Comparison of ENCODE assay signal across 11 cellular contexts in genomic region chr10:43404675-43405221, GRCh38. TPM values are rescaled to one million over a fixed set of nuclear protein-coding genes. Genes with fewer than 3 reads are reported as not detected.
DNase-seq lines count a peak whose midpoint lies in the region; ATAC-seq and TF ChIP-seq lines count a peak whose summit lies in the region.
"Had no signal": no experiment of that assay in that cellular context is flagged by ENCODE, and none has a peak within 500 bp of the region (broad histone marks: within the 10 kb centered on the region; RNA-seq: fewer than 3 reads in every experiment).

No MANE protein-coding gene starts in this region.

- peaks cover 62% of the 10 kb centered on the region for H3K4me1 ChIP-seq in CD4-positive, alpha-beta memory T cell (ENCODE audit: insufficient read depth, low read length)
- peaks cover 62% of the 10 kb centered on the region for H3K4me1 ChIP-seq in mononuclear cell (ENCODE audit: insufficient read depth, low read length)

- H3K4me3 Mint-ChIP-seq in CD4-positive, alpha-beta memory T cell: peak overlapping the region; percentile 85 to 100 (median 94)
- peak overlapping the region; percentile 70 for H3K4me3 Mint-ChIP-seq in HFFc6
- H3K4me3 Mint-ChIP-seq in activated CD8-positive, alpha-beta T cell treated with anti-CD3 and anti-CD28 coated beads, Interleukin-2, amount 10 ng/mL, durations not matched to agents 7 days and 5 days: peak overlapping the region; percentile 85

- no peaks in the 10 kb centered on the region for H3K36me3 ChIP-seq in CD4-positive, alpha-beta memory T cell (ENCODE audit: insufficient read depth, low read length)

- DNase-seq in CD4-positive, alpha-beta memory T cell: peak in 4 of 5 donors; percentile 50 to 60 (median 50)
- DNase-seq in HFFc6 (no peak), DMS53 treated with DMSO at 0.1 percent for 48 hours (lab: John Stamatoyannopoulos, UW; ENCODE audit: unreplicated experiment) (no peak), iPS-NIHi11 (ENCODE audit: low spot score) (no peak), COLO829 (ENCODE audit: low spot score) (no peak)
- no peak for DNase-seq in activated CD8-positive, alpha-beta T cell treated with anti-CD3 and anti-CD28 coated beads, Interleukin-2, amount 10 ng/mL, durations not matched to agents 7 days and 5 days
- DNase-seq: NCI-H2081 treated with DMSO at 0.1 percent for 48 hours had no signal

- no peak for TF ChIP-seq CTCF in HFFc6 (IDR thresholded peaks at IDR 0.05)

- H3K27me3 ChIP-seq in CD4-positive, alpha-beta memory T cell (ENCODE audit: insufficient read depth, low read length): no peaks in the 10 kb centered on the region
- no peaks in the 10 kb centered on the region for H3K27me3 ChIP-seq in mononuclear cell (ENCODE audit: insufficient read depth, low read length)

- no peaks in the 10 kb centered on the region for H3K27me3 Mint-ChIP-seq in CD4-positive, alpha-beta memory T cell
- peaks cover 11% of the 10 kb centered on the region for H3K27me3 Mint-ChIP-seq in HFFc6 (ENCODE audit: insufficient read depth)
- no peaks in the 10 kb centered on the region for H3K27me3 Mint-ChIP-seq in activated CD8-positive, alpha-beta T cell treated with anti-CD3 and anti-CD28 coated beads, Interleukin-2, amount 10 ng/mL, durations not matched to agents 7 days and 5 days (ENCODE audit: low read depth)

- H3K4me3 ChIP-seq in CD4-positive, alpha-beta memory T cell (ENCODE audit: low read length in 2 of 2): peak overlapping the region; percentile 81 to 83
- peak overlapping the region; percentile 29 for H3K4me3 ChIP-seq in mononuclear cell (ENCODE audit: low read length)

- peaks cover 17 to 42% of the 10 kb centered on the region in 2 donors for H3K36me3 Mint-ChIP-seq in CD4-positive, alpha-beta memory T cell
- H3K36me3 Mint-ChIP-seq in HFFc6 (ENCODE audit: low read depth): peaks cover 20% of the 10 kb centered on the region
- H3K36me3 Mint-ChIP-seq in activated CD8-positive, alpha-beta T cell treated with anti-CD3 and anti-CD28 coated beads, Interleukin-2, amount 10 ng/mL, durations not matched to agents 7 days and 5 days (ENCODE audit: low read depth): peaks cover 69% of the 10 kb centered on the region

- CTCF ChIA-PET in CD4-positive, alpha-beta memory T cell (lab: Charles Lee; ENCODE audit: partially characterized antibody): interaction anchor here (0.6 to 1.2 kb wide), 2 partner anchors 12 to 47 kb away, joined by 3 read pairs; no protein-coding TSS in a partner anchor
- CTCF ChIA-PET in activated CD8-positive, alpha-beta T cell treated with anti-CD3 and anti-CD28 coated beads, Interleukin-2, amount 10 ng/mL, durations not matched to agents 7 days and 5 days (lab: Charles Lee): interaction anchor here (1.5 kb wide), 1 partner anchor 49 kb away, joined by 7 read pairs; no protein-coding TSS in a partner anchor

- H3K9me3 ChIP-seq in CD4-positive, alpha-beta memory T cell (ENCODE audit: control insufficient read depth in 1 of 2, low read length in 2 of 2): no peaks in the 10 kb centered on the region
- no peaks in the 10 kb centered on the region for H3K9me3 ChIP-seq in mononuclear cell (ENCODE audit: low read depth, low read length)

- H3K27ac ChIP-seq in CD4-positive, alpha-beta memory T cell (ENCODE audit: low read depth, low read length): peak overlapping the region; percentile 100

- POLR2A ChIA-PET in CD4-positive, alpha-beta memory T cell (lab: Charles Lee; ENCODE audit: partially characterized antibody): interaction anchor here (1.4 to 11.9 kb wide), 6 partner anchors 10 to 111 kb away, joined by 4 to 250 read pairs (median 12); partner anchors contain the start of gene ZNF487
- POLR2A ChIA-PET in activated CD8-positive, alpha-beta T cell treated with anti-CD3 and anti-CD28 coated beads, Interleukin-2, amount 10 ng/mL, durations not matched to agents 7 days and 5 days (lab: Charles Lee): interaction anchor here (1.2 to 8.3 kb wide), 3 partner anchors 7 to 47 kb away, joined by 4 to 179 read pairs (median 7); no protein-coding TSS in a partner anchor

- peak overlapping the region; percentile 93 to 98 (median 95) for H3K27ac Mint-ChIP-seq in CD4-positive, alpha-beta memory T cell
- peak overlapping the region; percentile 64 for H3K27ac Mint-ChIP-seq in HFFc6
- H3K27ac Mint-ChIP-seq in activated CD8-positive, alpha-beta T cell treated with anti-CD3 and anti-CD28 coated beads, Interleukin-2, amount 10 ng/mL, durations not matched to agents 7 days and 5 days: peak overlapping the region; percentile 89

- peaks cover 36 to 74% (median 48%) of the 10 kb centered on the region in 4 donors for H3K4me1 Mint-ChIP-seq in CD4-positive, alpha-beta memory T cell
- peaks cover 69% of the 10 kb centered on the region for H3K4me1 Mint-ChIP-seq in HFFc6 (ENCODE audit: low read depth)
- peaks cover 48% of the 10 kb centered on the region for H3K4me1 Mint-ChIP-seq in activated CD8-positive, alpha-beta T cell treated with anti-CD3 and anti-CD28 coated beads, Interleukin-2, amount 10 ng/mL, durations not matched to agents 7 days and 5 days (ENCODE audit: low read depth)

- intact Hi-C loops in CD4-positive, alpha-beta memory T cell (cut with micrococcal nuclease): loop anchor here (5.0 kb wide), 3 partner anchors 112 to 767 kb away; partner anchors contain the start of genes ZNF239 and ZNF33B

- no peak for ATAC-seq in activated CD8-positive, alpha-beta T cell treated with anti-CD3 and anti-CD28 coated beads, Interleukin-2, amount 10 ng/mL, durations not matched to agents 7 days and 5 days
- no peak for ATAC-seq in GM19395 (IDR thresholded peaks at IDR 0.05; ENCODE audit: unreplicated experiment)

- peaks cover 0 to 2% (median 0%) of the 10 kb centered on the region in 8 donors for H3K9me3 Mint-ChIP-seq in CD4-positive, alpha-beta memory T cell
- no peaks in the 10 kb centered on the region; the same call in 1 of the 2 replicates for H3K9me3 Mint-ChIP-seq in HFFc6
- H3K9me3 Mint-ChIP-seq in activated CD8-positive, alpha-beta T cell treated with anti-CD3 and anti-CD28 coated beads, Interleukin-2, amount 10 ng/mL, durations not matched to agents 7 days and 5 days (ENCODE audit: insufficient read depth): no peaks in the 10 kb centered on the region

RNA-seq across cellular contexts. Expression of gene HNRNPF, which starts 4.2 kb away (rescaled TPM):
- 100 to 1,000 TPM; 204 to 206 TPM for total RNA-seq in CD4-positive, alpha-beta memory T cell
- 100 to 1,000 TPM; 242 to 296 TPM for polyA plus RNA-seq in CD4-positive, alpha-beta memory T cell
- total RNA-seq in HFFc6 (2021; fragmentation: NEBNext Ultra II Directional; extraction: Animal tissue kit (Norgen Biotek cat#: 25700)): 100 to 1,000 TPM; 133 to 164 (median 159) TPM
- 100 to 1,000 TPM; 512 to 515 TPM for total RNA-seq in activated CD8-positive, alpha-beta T cell treated with anti-CD3 and anti-CD28 coated beads, Interleukin-2, amount 10 ng/mL, durations not matched to agents 7 days and 5 days
- 118 TPM for total RNA-seq in mononuclear cell

RNA-seq across cellular contexts. Expression of gene ZNF487, which starts 32.2 kb away (rescaled TPM):
- total RNA-seq in CD4-positive, alpha-beta memory T cell: 1 to 10 TPM; 3.1 to 5.6 TPM
- 1 to 10 TPM; 4.8 to 7.7 TPM for polyA plus RNA-seq in CD4-positive, alpha-beta memory T cell
- total RNA-seq in HFFc6 (2021; fragmentation: NEBNext Ultra II Directional; extraction: Animal tissue kit (Norgen Biotek cat#: 25700)): 1 to 10 TPM; 1.6 to 4.2 (median 2.5) TPM
- 1 to 10 TPM; 4.8 to 5.2 TPM for total RNA-seq in activated CD8-positive, alpha-beta T cell treated with anti-CD3 and anti-CD28 coated beads, Interleukin-2, amount 10 ng/mL, durations not matched to agents 7 days and 5 days
- total RNA-seq in mononuclear cell: 13.1 TPM

RNA-seq across cellular contexts. Expression of gene FXYD4, which starts 33.3 kb away (rescaled TPM):
- total RNA-seq in CD4-positive, alpha-beta memory T cell: not detected
- not detected for polyA plus RNA-seq in CD4-positive, alpha-beta memory T cell
- not detected for total RNA-seq in HFFc6 (2021; fragmentation: NEBNext Ultra II Directional; extraction: Animal tissue kit (Norgen Biotek cat#: 25700))
- not detected for total RNA-seq in activated CD8-positive, alpha-beta T cell treated with anti-CD3 and anti-CD28 coated beads, Interleukin-2, amount 10 ng/mL, durations not matched to agents 7 days and 5 days
- total RNA-seq in mononuclear cell: not detected
- total RNA-seq: renal cortical epithelial cell had no signal
- polyA plus RNA-seq: urinary bladder had no signal

Comparison
In these comparisons a context has a peak if more than half of its experiments do, and no peak if none do; other contexts are left out.
1. DNase-seq: peak in CD4-positive, alpha-beta memory T cell (4 of 5); none in HFFc6 (single experiment), activated CD8-positive, alpha-beta T cell treated with anti-CD3 and anti-CD28 coated beads, Interleukin-2, amount 10 ng/mL, durations not matched to agents 7 days and 5 days (single experiment), DMS53 treated with DMSO at 0.1 percent for 48 hours (single experiment), iPS-NIHi11 (single experiment) and COLO829 (single experiment).
2. Peak in every context shown above with its lines, with median percentiles within 50 percentile points of each other: H3K27ac Mint-ChIP-seq and H3K4me3 Mint-ChIP-seq.